36 cellular contexts compared by ENCODE assay signal in the genomic region with DNA sequence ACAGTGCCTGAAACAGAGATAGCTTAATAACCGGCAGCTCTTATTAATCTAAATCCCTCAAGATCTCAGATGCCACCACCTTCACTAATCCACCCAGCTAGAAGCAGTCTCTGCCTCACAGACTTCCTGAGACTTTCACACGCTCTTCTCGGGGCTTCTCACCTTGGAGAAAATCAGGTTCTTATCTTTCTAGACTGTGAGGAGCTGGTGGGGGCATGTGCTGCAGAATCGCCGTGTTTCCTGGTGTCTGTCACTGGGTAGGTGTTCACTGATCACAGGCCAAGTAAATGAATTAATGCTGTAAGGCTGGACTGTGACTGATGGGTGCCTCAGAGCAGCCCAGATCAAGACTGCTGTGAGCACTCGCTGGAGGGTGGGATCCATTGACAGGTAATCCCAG.
"Had no signal": no experiment of that assay in that cellular context is flagged by ENCODE, and none has a peak within 500 bp of the region (broad histone marks: within the 10 kb centered on the region; RNA-seq: fewer than 3 reads in every experiment).

No MANE protein-coding gene starts in this region.

- H3K9me3 ChIP-seq: Peyer's patch, SJSA1, SK-N-SH had no signal

- ATAC-seq: activated CD4-positive, alpha-beta T cell treated with anti-CD3 and anti-CD28 coated beads for 36 hours; activated CD4-positive, CD25-positive, alpha-beta regulatory T cell treated with anti-CD3 and anti-CD28 coated beads, Interleukin-2, amount 50 U/mL, for 24 hours; activated CD8-positive, alpha-beta memory T cell treated with anti-CD3 and anti-CD28 coated beads, Interleukin-2, amount 10 ng/mL, durations not matched to agents 7 days and 5 days; K562; PC-3; WTC11 had no signal

- H3K9me3 Mint-ChIP-seq: activated CD4-positive, alpha-beta memory T cell treated with anti-CD3 and anti-CD28 coated beads for 36 hours; activated CD4-positive, alpha-beta T cell treated with anti-CD3 and anti-CD28 coated beads, Interleukin-2, amount 10 ng/mL, durations not matched to agents 7 days and 5 days; activated naive CD8-positive, alpha-beta T cell treated with anti-CD3 and anti-CD28 coated beads for 36 hours; T-helper 1 cell treated with Interleukin-12 subunit alpha and Interleukin-12 subunit beta and Interleukin-4 antibody, amounts not matched to agents 30 μg/mL and 1 μg/mL, for 36 hours; T-helper 2 cell treated with Interferon-gamma antibody and Interleukin-4, amounts not matched to agents 5 μg/mL and 100 μg/mL, for 36 hours; WTC11 had no signal

- H3K4me3 ChIP-seq: cardiac muscle cell, K562, Peyer's patch, SJSA1 had no signal

- H3K4me1 Mint-ChIP-seq: activated CD4-positive, alpha-beta T cell treated with anti-CD3 and anti-CD28 coated beads for 36 hours; activated CD4-positive, alpha-beta T cell treated with anti-CD3 and anti-CD28 coated beads, Interleukin-2, amount 10 ng/mL, durations not matched to agents 7 days and 5 days; activated CD8-positive, alpha-beta memory T cell treated with anti-CD3 and anti-CD28 coated beads, Interleukin-2, amount 10 ng/mL, durations not matched to agents 7 days and 5 days; activated naive CD8-positive, alpha-beta T cell treated with anti-CD3 and anti-CD28 coated beads for 36 hours; WTC11 had no signal

- H3K36me3 ChIP-seq: brain microvascular endothelial cell, cardiac muscle cell, Peyer's patch, SJSA1 had no signal

- H3K4me3 Mint-ChIP-seq: activated CD4-positive, alpha-beta memory T cell treated with anti-CD3 and anti-CD28 coated beads for 36 hours; activated CD4-positive, alpha-beta T cell treated with anti-CD3 and anti-CD28 coated beads for 36 hours; activated CD4-positive, alpha-beta T cell treated with anti-CD3 and anti-CD28 coated beads, Interleukin-2, amount 10 ng/mL, durations not matched to agents 7 days and 5 days; activated CD8-positive, alpha-beta memory T cell treated with anti-CD3 and anti-CD28 coated beads, Interleukin-2, amount 10 ng/mL, durations not matched to agents 7 days and 5 days; activated naive CD8-positive, alpha-beta T cell treated with anti-CD3 and anti-CD28 coated beads for 36 hours; T-helper 1 cell treated with Interleukin-12 subunit alpha and Interleukin-12 subunit beta and Interleukin-4 antibody, amounts not matched to agents 30 μg/mL and 1 μg/mL, for 36 hours; T-helper 2 cell treated with Interferon-gamma antibody and Interleukin-4, amounts not matched to agents 5 μg/mL and 100 μg/mL, for 36 hours; WTC11 had no signal

- H3K27me3 ChIP-seq: Peyer's patch had no signal

- H3K27ac ChIP-seq: brain microvascular endothelial cell, cardiac muscle cell, Peyer's patch, SJSA1 had no signal

- H3K27ac Mint-ChIP-seq: activated CD4-positive, alpha-beta memory T cell treated with anti-CD3 and anti-CD28 coated beads for 36 hours; activated CD4-positive, alpha-beta T cell treated with anti-CD3 and anti-CD28 coated beads for 36 hours; activated CD4-positive, alpha-beta T cell treated with anti-CD3 and anti-CD28 coated beads, Interleukin-2, amount 10 ng/mL, durations not matched to agents 7 days and 5 days; activated CD8-positive, alpha-beta memory T cell treated with anti-CD3 and anti-CD28 coated beads, Interleukin-2, amount 10 ng/mL, durations not matched to agents 7 days and 5 days; activated naive CD8-positive, alpha-beta T cell treated with anti-CD3 and anti-CD28 coated beads for 36 hours; T-helper 1 cell treated with Interleukin-12 subunit alpha and Interleukin-12 subunit beta and Interleukin-4 antibody, amounts not matched to agents 30 μg/mL and 1 μg/mL, for 36 hours; T-helper 2 cell treated with Interferon-gamma antibody and Interleukin-4, amounts not matched to agents 5 μg/mL and 100 μg/mL, for 36 hours; WTC11 had no signal

- H3K36me3 Mint-ChIP-seq: activated CD4-positive, alpha-beta memory T cell treated with anti-CD3 and anti-CD28 coated beads for 36 hours; activated CD8-positive, alpha-beta memory T cell treated with anti-CD3 and anti-CD28 coated beads, Interleukin-2, amount 10 ng/mL, durations not matched to agents 7 days and 5 days; activated naive CD8-positive, alpha-beta T cell treated with anti-CD3 and anti-CD28 coated beads for 36 hours; WTC11 had no signal

- H3K4me1 ChIP-seq: Peyer's patch, SJSA1 had no signal

- DNase-seq: activated CD4-positive, alpha-beta memory T cell treated with anti-CD3 and anti-CD28 coated beads for 36 hours; activated CD4-positive, alpha-beta T cell treated with anti-CD3 and anti-CD28 coated beads for 36 hours; activated CD4-positive, alpha-beta T cell treated with anti-CD3 and anti-CD28 coated beads, Interleukin-2, amount 10 ng/mL, durations not matched to agents 7 days and 5 days; activated CD8-positive, alpha-beta memory T cell treated with anti-CD3 and anti-CD28 coated beads for 24 hours; activated CD8-positive, alpha-beta memory T cell treated with anti-CD3 and anti-CD28 coated beads, Interleukin-2, amount 10 ng/mL, durations not matched to agents 7 days and 5 days; activated CD8-positive, alpha-beta memory T cell treated with anti-CD3 and anti-CD28 coated beads, Interleukin-2, amount 50 U/mL, for 48 hours; activated naive CD4-positive, alpha-beta T cell; activated naive CD4-positive, alpha-beta T cell treated with anti-CD3 and anti-CD28 coated beads, Interleukin-2, amount 50 U/mL, for 16 hours; activated naive CD8-positive, alpha-beta T cell treated with anti-CD3 and anti-CD28 coated beads for 36 hours; activated T-cell treated with anti-CD3 and anti-CD28 coated beads, Interleukin-2, amount 50 U/mL, for 48 hours; amniotic stem cell; aorta; brain microvascular endothelial cell; NCI-H1092 treated with DMSO at 0.1 percent for 48 hours; NCI-H1417; NCI-H146; NCI-H187; NCI-H2081; NCI-H2171 treated with DMSO at 0.1 percent for 48 hours; NCI-H2227 treated with DMSO at 0.1 percent for 48 hours; NCI-H446 treated with DMSO at 0.1 percent for 48 hours; NCI-H524; NCI-H69; NK-92 treated with Interleukin-12 subunit alpha and Interleukin-12 subunit beta, amount 100 ng/mL, for 24 hours; PC-3; RPMI8226; SHP77 treated with DMSO at 0.1 percent for 48 hours; SK-N-SH had no signal
